1 cellular context compared by ENCODE assay signal in genomic region chr1:22053018-22053860, GRCh38.
TF ChIP-seq lines count a peak whose summit lies in the region.

No MANE protein-coding gene starts in this region.

TF ChIP-seq in HepG2, 621 proteins besides CTCF, POLR2A, EP300 and RAD21 (continued from another document and continues in another):
- TF ChIP-seq SRSF1 (optimal IDR thresholded peaks at IDR 0.05; ENCODE audit: low read depth, low read length), result no peak
- TF ChIP-seq IRF2 (CRISPR knock-in tag; IDR thresholded peaks at IDR 0.05), result no peak
- TF ChIP-seq ZNF383 (CRISPR knock-in tag; IDR thresholded peaks at IDR 0.05; ENCODE audit: borderline replicate concordance), result no peak
- TF ChIP-seq ZFYVE20 (CRISPR knock-in tag; IDR thresholded peaks at IDR 0.05; ENCODE audit: borderline replicate concordance, low read depth), result no peak
- no peak for TF ChIP-seq NFE2L2 (IDR thresholded peaks at IDR 0.05; ENCODE audit: low read length)
- TF ChIP-seq, protein P1, sequence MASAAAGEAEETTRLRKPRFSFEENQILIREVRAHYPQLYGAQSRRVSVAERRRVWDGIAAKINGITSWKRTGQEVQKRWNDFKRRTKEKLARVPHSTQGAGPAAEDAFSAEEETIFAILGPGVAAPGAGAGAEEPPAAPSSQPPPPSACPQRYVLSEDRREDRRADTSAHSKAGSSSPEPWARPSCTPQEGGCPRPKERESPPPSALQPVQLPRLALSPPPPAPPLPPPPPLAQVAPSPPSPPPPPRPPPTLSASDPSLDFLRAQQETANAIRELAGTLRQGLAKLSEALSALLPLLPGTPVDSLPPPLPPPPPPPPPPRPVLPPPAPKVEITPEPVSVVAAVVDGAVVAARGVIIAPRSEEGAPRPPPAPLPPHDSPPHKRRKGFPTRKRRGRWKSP (CRISPR knock-in tag; IDR thresholded peaks at IDR 0.05), result no peak
- TF ChIP-seq JUN (CRISPR knock-in tag; IDR thresholded peaks at IDR 0.05), result 0 out of 2 replicates have a peak, but pooled peaks have one; percentile 27
- TF ChIP-seq SMAD3 (CRISPR knock-in tag; IDR thresholded peaks at IDR 0.05), result no peak
- TF ChIP-seq, protein P2, sequence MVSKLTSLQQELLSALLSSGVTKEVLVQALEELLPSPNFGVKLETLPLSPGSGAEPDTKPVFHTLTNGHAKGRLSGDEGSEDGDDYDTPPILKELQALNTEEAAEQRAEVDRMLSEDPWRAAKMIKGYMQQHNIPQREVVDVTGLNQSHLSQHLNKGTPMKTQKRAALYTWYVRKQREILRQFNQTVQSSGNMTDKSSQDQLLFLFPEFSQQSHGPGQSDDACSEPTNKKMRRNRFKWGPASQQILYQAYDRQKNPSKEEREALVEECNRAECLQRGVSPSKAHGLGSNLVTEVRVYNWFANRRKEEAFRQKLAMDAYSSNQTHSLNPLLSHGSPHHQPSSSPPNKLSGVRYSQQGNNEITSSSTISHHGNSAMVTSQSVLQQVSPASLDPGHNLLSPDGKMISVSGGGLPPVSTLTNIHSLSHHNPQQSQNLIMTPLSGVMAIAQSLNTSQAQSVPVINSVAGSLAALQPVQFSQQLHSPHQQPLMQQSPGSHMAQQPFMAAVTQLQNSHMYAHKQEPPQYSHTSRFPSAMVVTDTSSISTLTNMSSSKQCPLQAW (CRISPR knock-in tag; IDR thresholded peaks at IDR 0.05), result peak; percentile 16; the same call in 1 of the 2 replicates
- TF ChIP-seq, protein P3, sequence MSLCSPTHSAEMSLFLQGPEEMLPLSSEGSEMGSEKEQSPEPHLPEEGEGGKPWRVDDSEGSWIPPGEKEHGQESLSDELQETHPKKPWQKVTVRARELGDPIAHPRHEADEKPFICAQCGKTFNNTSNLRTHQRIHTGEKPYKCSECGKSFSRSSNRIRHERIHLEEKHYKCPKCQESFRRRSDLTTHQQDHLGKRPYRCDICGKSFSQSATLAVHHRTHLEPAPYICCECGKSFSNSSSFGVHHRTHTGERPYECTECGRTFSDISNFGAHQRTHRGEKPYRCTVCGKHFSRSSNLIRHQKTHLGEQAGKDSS (CRISPR knock-in tag; IDR thresholded peaks at IDR 0.05; ENCODE audit: borderline replicate concordance, low read depth), result 0 out of 2 replicates have a peak, but pooled peaks have one; percentile 32
- no peak for TF ChIP-seq ZNF569 (CRISPR knock-in tag; IDR thresholded peaks at IDR 0.05; ENCODE audit: borderline replicate concordance)
- no peak for TF ChIP-seq MXI1 (IDR thresholded peaks at IDR 0.05; ENCODE audit: borderline replicate concordance, low read depth, low read length)
- no peak for TF ChIP-seq ZNF547 (CRISPR knock-in tag; IDR thresholded peaks at IDR 0.05)
- TF ChIP-seq ZNF83 (CRISPR knock-in tag; IDR thresholded peaks at IDR 0.05; ENCODE audit: borderline replicate concordance), result no peak
- TF ChIP-seq THYN1 (CRISPR knock-in tag; IDR thresholded peaks at IDR 0.05; ENCODE audit: borderline replicate concordance, low read depth), result no peak
- no peak for TF ChIP-seq RXRB (CRISPR knock-in tag; IDR thresholded peaks at IDR 0.05; ENCODE audit: borderline replicate concordance)
- TF ChIP-seq SMC3 (IDR thresholded peaks at IDR 0.05; ENCODE audit: low read length), result 0 out of 2 replicates have a peak, but pooled peaks have one; percentile 0
- TF ChIP-seq PATZ1 (CRISPR knock-in tag; IDR thresholded peaks at IDR 0.05), result peak; percentile 33; the same call in 1 of the 2 replicates
- TF ChIP-seq SALL1 (CRISPR knock-in tag; IDR thresholded peaks at IDR 0.05), result peak; percentile 26; the same call in 1 of the 2 replicates
- TF ChIP-seq, protein P4, sequence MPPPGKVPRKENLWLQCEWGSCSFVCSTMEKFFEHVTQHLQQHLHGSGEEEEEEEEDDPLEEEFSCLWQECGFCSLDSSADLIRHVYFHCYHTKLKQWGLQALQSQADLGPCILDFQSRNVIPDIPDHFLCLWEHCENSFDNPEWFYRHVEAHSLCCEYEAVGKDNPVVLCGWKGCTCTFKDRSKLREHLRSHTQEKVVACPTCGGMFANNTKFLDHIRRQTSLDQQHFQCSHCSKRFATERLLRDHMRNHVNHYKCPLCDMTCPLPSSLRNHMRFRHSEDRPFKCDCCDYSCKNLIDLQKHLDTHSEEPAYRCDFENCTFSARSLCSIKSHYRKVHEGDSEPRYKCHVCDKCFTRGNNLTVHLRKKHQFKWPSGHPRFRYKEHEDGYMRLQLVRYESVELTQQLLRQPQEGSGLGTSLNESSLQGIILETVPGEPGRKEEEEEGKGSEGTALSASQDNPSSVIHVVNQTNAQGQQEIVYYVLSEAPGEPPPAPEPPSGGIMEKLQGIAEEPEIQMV (CRISPR knock-in tag; IDR thresholded peaks at IDR 0.05; ENCODE audit: low read depth), result no peak
- TF ChIP-seq ZBTB10 (CRISPR knock-in tag; IDR thresholded peaks at IDR 0.05; ENCODE audit: borderline replicate concordance), result no peak; the same call in 1 of the 2 replicates
- no peak for TF ChIP-seq PHF21A (CRISPR knock-in tag; IDR thresholded peaks at IDR 0.05)
- TF ChIP-seq, protein P5, sequence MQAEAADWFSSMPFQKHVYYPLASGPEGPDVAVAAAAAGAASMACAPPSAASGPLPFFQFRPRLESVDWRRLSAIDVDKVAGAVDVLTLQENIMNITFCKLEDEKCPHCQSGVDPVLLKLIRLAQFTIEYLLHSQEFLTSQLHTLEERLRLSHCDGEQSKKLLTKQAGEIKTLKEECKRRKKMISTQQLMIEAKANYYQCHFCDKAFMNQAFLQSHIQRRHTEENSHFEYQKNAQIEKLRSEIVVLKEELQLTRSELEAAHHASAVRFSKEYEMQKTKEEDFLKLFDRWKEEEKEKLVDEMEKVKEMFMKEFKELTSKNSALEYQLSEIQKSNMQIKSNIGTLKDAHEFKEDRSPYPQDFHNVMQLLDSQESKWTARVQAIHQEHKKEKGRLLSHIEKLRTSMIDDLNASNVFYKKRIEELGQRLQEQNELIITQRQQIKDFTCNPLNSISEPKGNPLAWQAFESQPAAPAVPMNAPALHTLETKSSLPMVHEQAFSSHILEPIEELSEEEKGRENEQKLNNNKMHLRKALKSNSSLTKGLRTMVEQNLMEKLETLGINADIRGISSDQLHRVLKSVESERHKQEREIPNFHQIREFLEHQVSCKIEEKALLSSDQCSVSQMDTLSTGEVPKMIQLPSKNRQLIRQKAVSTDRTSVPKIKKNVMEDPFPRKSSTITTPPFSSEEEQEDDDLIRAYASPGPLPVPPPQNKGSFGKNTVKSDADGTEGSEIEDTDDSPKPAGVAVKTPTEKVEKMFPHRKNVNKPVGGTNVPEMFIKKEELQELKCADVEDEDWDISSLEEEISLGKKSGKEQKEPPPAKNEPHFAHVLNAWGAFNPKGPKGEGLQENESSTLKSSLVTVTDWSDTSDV (CRISPR knock-in tag; IDR thresholded peaks at IDR 0.05), result no peak
- TF ChIP-seq CEBPG (CRISPR knock-in tag; IDR thresholded peaks at IDR 0.05), result 0 out of 2 replicates have a peak, but pooled peaks have one; percentile 29
- TF ChIP-seq ZNF773 (CRISPR knock-in tag; IDR thresholded peaks at IDR 0.05; ENCODE audit: borderline replicate concordance), result no peak
- TF ChIP-seq, protein P6, sequence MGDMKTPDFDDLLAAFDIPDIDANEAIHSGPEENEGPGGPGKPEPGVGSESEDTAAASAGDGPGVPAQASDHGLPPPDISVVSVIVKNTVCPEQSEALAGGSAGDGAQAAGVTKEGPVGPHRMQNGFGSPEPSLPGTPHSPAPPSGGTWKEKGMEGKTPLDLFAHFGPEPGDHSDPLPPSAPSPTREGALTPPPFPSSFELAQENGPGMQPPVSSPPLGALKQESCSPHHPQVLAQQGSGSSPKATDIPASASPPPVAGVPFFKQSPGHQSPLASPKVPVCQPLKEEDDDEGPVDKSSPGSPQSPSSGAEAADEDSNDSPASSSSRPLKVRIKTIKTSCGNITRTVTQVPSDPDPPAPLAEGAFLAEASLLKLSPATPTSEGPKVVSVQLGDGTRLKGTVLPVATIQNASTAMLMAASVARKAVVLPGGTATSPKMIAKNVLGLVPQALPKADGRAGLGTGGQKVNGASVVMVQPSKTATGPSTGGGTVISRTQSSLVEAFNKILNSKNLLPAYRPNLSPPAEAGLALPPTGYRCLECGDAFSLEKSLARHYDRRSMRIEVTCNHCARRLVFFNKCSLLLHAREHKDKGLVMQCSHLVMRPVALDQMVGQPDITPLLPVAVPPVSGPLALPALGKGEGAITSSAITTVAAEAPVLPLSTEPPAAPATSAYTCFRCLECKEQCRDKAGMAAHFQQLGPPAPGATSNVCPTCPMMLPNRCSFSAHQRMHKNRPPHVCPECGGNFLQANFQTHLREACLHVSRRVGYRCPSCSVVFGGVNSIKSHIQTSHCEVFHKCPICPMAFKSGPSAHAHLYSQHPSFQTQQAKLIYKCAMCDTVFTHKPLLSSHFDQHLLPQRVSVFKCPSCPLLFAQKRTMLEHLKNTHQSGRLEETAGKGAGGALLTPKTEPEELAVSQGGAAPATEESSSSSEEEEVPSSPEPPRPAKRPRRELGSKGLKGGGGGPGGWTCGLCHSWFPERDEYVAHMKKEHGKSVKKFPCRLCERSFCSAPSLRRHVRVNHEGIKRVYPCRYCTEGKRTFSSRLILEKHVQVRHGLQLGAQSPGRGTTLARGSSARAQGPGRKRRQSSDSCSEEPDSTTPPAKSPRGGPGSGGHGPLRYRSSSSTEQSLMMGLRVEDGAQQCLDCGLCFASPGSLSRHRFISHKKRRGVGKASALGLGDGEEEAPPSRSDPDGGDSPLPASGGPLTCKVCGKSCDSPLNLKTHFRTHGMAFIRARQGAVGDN (CRISPR knock-in tag; IDR thresholded peaks at IDR 0.05), result no peak
- TF ChIP-seq GTF3A (CRISPR knock-in tag; conservative IDR thresholded peaks at IDR 0.05), result no peak
- TF ChIP-seq SP140L (CRISPR knock-in tag; IDR thresholded peaks at IDR 0.05; ENCODE audit: borderline replicate concordance), result no peak
- TF ChIP-seq RBM22 (optimal IDR thresholded peaks at IDR 0.05; ENCODE audit: low read length), result no peak
- no peak for TF ChIP-seq KDM6A (CRISPR knock-in tag; IDR thresholded peaks at IDR 0.05; ENCODE audit: low read depth)
- no peak for TF ChIP-seq SYNCRIP (IDR thresholded peaks at IDR 0.05; ENCODE audit: insufficient read depth, low read depth, low read length)
- no peak for TF ChIP-seq RCOR2 (CRISPR knock-in tag; IDR thresholded peaks at IDR 0.05)
- TF ChIP-seq FOXK1 (CRISPR knock-in tag; IDR thresholded peaks at IDR 0.05; ENCODE audit: borderline replicate concordance, low read depth), result no peak
- TF ChIP-seq HNRNPK (IDR thresholded peaks at IDR 0.05; ENCODE audit: low read depth, low read length, poor library complexity, severe bottlenecking), result peak; percentile 14
- peak; percentile 56; the same call in 1 of the 2 replicates for TF ChIP-seq ZNF446 (CRISPR knock-in tag; IDR thresholded peaks at IDR 0.05)
- no peak for TF ChIP-seq ZNF264 (CRISPR knock-in tag; IDR thresholded peaks at IDR 0.05)
- no peak for TF ChIP-seq CCDC6 (CRISPR knock-in tag; IDR thresholded peaks at IDR 0.05)
- TF ChIP-seq, protein P7, sequence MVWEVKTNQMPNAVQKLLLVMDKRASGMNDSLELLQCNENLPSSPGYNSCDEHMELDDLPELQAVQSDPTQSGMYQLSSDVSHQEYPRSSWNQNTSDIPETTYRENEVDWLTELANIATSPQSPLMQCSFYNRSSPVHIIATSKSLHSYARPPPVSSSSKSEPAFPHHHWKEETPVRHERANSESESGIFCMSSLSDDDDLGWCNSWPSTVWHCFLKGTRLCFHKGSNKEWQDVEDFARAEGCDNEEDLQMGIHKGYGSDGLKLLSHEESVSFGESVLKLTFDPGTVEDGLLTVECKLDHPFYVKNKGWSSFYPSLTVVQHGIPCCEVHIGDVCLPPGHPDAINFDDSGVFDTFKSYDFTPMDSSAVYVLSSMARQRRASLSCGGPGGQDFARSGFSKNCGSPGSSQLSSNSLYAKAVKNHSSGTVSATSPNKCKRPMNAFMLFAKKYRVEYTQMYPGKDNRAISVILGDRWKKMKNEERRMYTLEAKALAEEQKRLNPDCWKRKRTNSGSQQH (CRISPR knock-in tag; IDR thresholded peaks at IDR 0.05; ENCODE audit: low read depth), result no peak
